ENCODE assay signal across 9 cellular contexts in genomic region chr3:16550305-16550675, GRCh38. TPM values are rescaled to one million over a fixed set of nuclear protein-coding genes. Genes with fewer than 3 reads are reported as not detected.
DNase-seq lines count a peak whose midpoint lies in the region; ATAC-seq and TF ChIP-seq lines count a peak whose summit lies in the region.
"Had no signal": no experiment of that assay in that cellular context is flagged by ENCODE, and none has a peak within 500 bp of the region (broad histone marks: within the 10 kb centered on the region; RNA-seq: fewer than 3 reads in every experiment).

No MANE protein-coding gene starts in this region.

- in situ Hi-C loops in astrocyte of the cerebellum (cut with HindIII; ENCODE audit: low sequenced_read_pairs): loop anchor here (5.0 kb wide), 1 partner anchor 258 kb away; no protein-coding TSS in a partner anchor

- H3K4me3 Mint-ChIP-seq in effector memory CD8-positive, alpha-beta T cell: no peak overlapping the region

- POLR2A ChIA-PET in GM10248 (lab: Yijun Ruan, JAX): interaction anchor here (1.0 kb wide), 1 partner anchor 34 kb away, joined by 3 read pairs; no protein-coding TSS in a partner anchor

- H3K4me3 ChIP-seq in astrocyte of the cerebellum (ENCODE audit: low read depth, low read length): peak overlapping the region; percentile 5
- peak overlapping the region in 1 of 2 experiments; percentile 43 for H3K4me3 ChIP-seq in mesenchymal stem cell (ENCODE audit: insufficient read depth in 1 of 2, low read depth in 1 of 2, low read length in 2 of 2)

- H3K9me3 Mint-ChIP-seq in effector memory CD8-positive, alpha-beta T cell: no peaks in the 10 kb centered on the region

- H3K4me1 ChIP-seq in mesenchymal stem cell (ENCODE audit: control insufficient read depth, insufficient read depth, low read depth, low read length): peaks cover 2% of the 10 kb centered on the region

- TF ChIP-seq CTCF in astrocyte of the cerebellum (IDR thresholded peaks at IDR 0.05; ENCODE audit: low read depth, low read length, missing control alignments) (no peak), GM10248 (IDR thresholded peaks at IDR 0.05; ENCODE audit: control extremely low read depth, extremely low read depth, low read depth, missing control alignments) (no peak)

- no peak overlapping the region for H2AK5ac ChIP-seq in mesenchymal stem cell (ENCODE audit: low read length, severe bottlenecking)

- peaks cover 9 to 20% of the 10 kb centered on the region in 2 donors for H3K4me1 Mint-ChIP-seq in effector memory CD8-positive, alpha-beta T cell (ENCODE audit: low read depth in 2 of 2)

- peak overlapping the region; percentile 76 for H4K8ac ChIP-seq in mesenchymal stem cell (ENCODE audit: low read length)

- CTCF ChIA-PET in GM10248 (lab: Yijun Ruan, JAX): interaction anchor here (0.7 to 7.9 kb wide), 26 partner anchors 9 to 501 kb away, joined by 3 to 72 read pairs (median 6); partner anchors contain the start of genes DPH3 and OXNAD1

- no peak overlapping the region for H3K27ac Mint-ChIP-seq in effector memory CD8-positive, alpha-beta T cell

- intact Hi-C loops in posterior vena cava (cut with DNase I): loop anchor here (5.0 kb wide), 1 partner anchor 268 kb away; no protein-coding TSS in a partner anchor

- peak overlapping the region in 1 of 2 experiments; percentile 61 for H3K18ac ChIP-seq in mesenchymal stem cell (ENCODE audit: low read depth in 1 of 2, low read length in 2 of 2)

- peaks cover 3% of the 10 kb centered on the region for H3K36me3 Mint-ChIP-seq in effector memory CD8-positive, alpha-beta T cell (ENCODE audit: insufficient read depth)

- H3K4me2 ChIP-seq in mesenchymal stem cell (ENCODE audit: low read length, poor library complexity, severe bottlenecking): peak overlapping the region; percentile 70

- no peak overlapping the region for H3K14ac ChIP-seq in mesenchymal stem cell (ENCODE audit: low read length in 2 of 2)

- H2BK120ac ChIP-seq in mesenchymal stem cell (ENCODE audit: low read depth, low read length): no peak overlapping the region

- ATAC-seq in GM18520 (IDR thresholded peaks at IDR 0.05; ENCODE audit: unreplicated experiment) (peak; percentile 4), HG03095 (IDR thresholded peaks at IDR 0.05; ENCODE audit: unreplicated experiment) (peak; percentile 25)
- no peak for ATAC-seq in effector memory CD8-positive, alpha-beta T cell (replicated peaks)

- peak overlapping the region; percentile 71 for H3K9ac ChIP-seq in mesenchymal stem cell (ENCODE audit: low read length)

- no peak overlapping the region for H2AFZ ChIP-seq in mesenchymal stem cell (ENCODE audit: low read depth, low read length)

- H4K91ac ChIP-seq in mesenchymal stem cell (ENCODE audit: low read length): peak overlapping the region; percentile 25

- peaks cover 2 to 16% of the 10 kb centered on the region in 2 experiments for H3K27me3 ChIP-seq in mesenchymal stem cell (ENCODE audit: control insufficient read depth in 1 of 2, insufficient read depth in 1 of 2, low read length in 2 of 2)

- H3K23ac ChIP-seq in mesenchymal stem cell (ENCODE audit: low read length in 2 of 2): no peak overlapping the region

- H2BK15ac ChIP-seq in mesenchymal stem cell (ENCODE audit: low read depth, poor library complexity, severe bottlenecking): no peak overlapping the region

- no peaks in the 10 kb centered on the region for H3K36me3 ChIP-seq in mesenchymal stem cell (ENCODE audit: control insufficient read depth in 1 of 2, insufficient read depth in 2 of 2, low read depth in 1 of 2, low read length in 2 of 2)

- WGBS in mesenchymal stem cell: 50% methylated on average over 2 of the region's 4 CpGs

- no peaks in the 10 kb centered on the region for H3K9me3 ChIP-seq in mesenchymal stem cell (ENCODE audit: control insufficient read depth, low read length)

- peaks cover 0 to 35% of the 10 kb centered on the region in 2 donors for H3K27me3 Mint-ChIP-seq in effector memory CD8-positive, alpha-beta T cell

- no peaks in the 10 kb centered on the region for H3K79me1 ChIP-seq in mesenchymal stem cell (replicated peaks; ENCODE audit: low read length, poor library complexity, severe bottlenecking)

- peak overlapping the region in 1 of 2 experiments; percentile 82 for H2BK12ac ChIP-seq in mesenchymal stem cell (ENCODE audit: low read length in 2 of 2)

- H2BK5ac ChIP-seq in mesenchymal stem cell (ENCODE audit: low read depth, low read length, poor library complexity, severe bottlenecking): no peak overlapping the region

- H3K4ac ChIP-seq in mesenchymal stem cell (ENCODE audit: low read depth in 1 of 2, low read length in 2 of 2): peak overlapping the region in 1 of 2 experiments; percentile 77

- DNase-seq in astrocyte of the cerebellum (ENCODE audit: low read depth): no peak
- no peak for DNase-seq in mesenchymal stem cell
- DNase-seq in GM03348 (ENCODE audit: low spot score): no peak
- DNase-seq in posterior vena cava (ENCODE audit: low spot score): no peak
- DNase-seq in effector memory CD8-positive, alpha-beta T cell: no peak
- DNase-seq in GM10248 (ENCODE audit: extremely low spot score): no peak

- no peak overlapping the region for H3K27ac ChIP-seq in mesenchymal stem cell (ENCODE audit: low read length, poor library complexity, severe bottlenecking)

RNA-seq across cellular contexts. Expression of gene RFTN1, which starts 36.8 kb away (rescaled TPM):
- 256 TPM for polyA plus RNA-seq in mesenchymal stem cell (2013, experiment 1 of 2)
- polyA plus RNA-seq in mesenchymal stem cell (2013, experiment 2 of 2): 261 TPM
- total RNA-seq in posterior vena cava: 100 to 1,000 TPM in 1 of 2 donors, 10 to 100 TPM in 1; 72.2 to 102 TPM

RNA-seq across cellular contexts. Expression of gene DAZL, which starts 54.9 kb away (rescaled TPM):
- polyA plus RNA-seq in mesenchymal stem cell (2013, experiment 1 of 2): 0.01 TPM
- not detected for polyA plus RNA-seq in mesenchymal stem cell (2013, experiment 2 of 2)
- total RNA-seq in posterior vena cava: not detected
- polyA plus RNA-seq: adipose tissue had no signal
